Comparison of ENCODE assay signal across 8 cellular contexts in genomic region chr9:21591221-21592062, GRCh38.
DNase-seq lines count a peak whose midpoint lies in the region; ATAC-seq and TF ChIP-seq lines count a peak whose summit lies in the region.

No MANE protein-coding gene starts in this region.

- H3K36me3 ChIP-seq in HUES64 (ENCODE audit: insufficient read depth, low read length): no peaks in the 10 kb centered on the region
- no peaks in the 10 kb centered on the region for H3K36me3 ChIP-seq in sigmoid colon

- no peak for TF ChIP-seq POLR2A in sigmoid colon (IDR thresholded peaks at IDR 0.05)

- intact Hi-C loops in sigmoid colon (cut with DNase I): no loop called here

- H3K9ac ChIP-seq in HUES64 (ENCODE audit: low read depth, low read length): peak overlapping the region; percentile 58; the same call in 1 of the 2 replicates

- H3K27me3 ChIP-seq in HUES64 (ENCODE audit: insufficient read depth, low read length): no peaks in the 10 kb centered on the region
- H3K27me3 ChIP-seq in sigmoid colon: no peaks in the 10 kb centered on the region

- H3K4me3 ChIP-seq in HUES64 (ENCODE audit: low read length) (peak overlapping the region; percentile 21; the same call in 1 of the 2 replicates), fibroblast of the aortic adventitia (ENCODE audit: low read depth, low read length) (peak overlapping the region; percentile 57), sigmoid colon (no peak overlapping the region)

- WGBS in HUES64: 54% methylated on average over 5 of the region's 5 CpGs
- 47 to 50% methylated on average over 5 of the region's 5 CpGs for WGBS in sigmoid colon, 2 donors

- no peak for TF ChIP-seq CTCF in fibroblast of the aortic adventitia (IDR thresholded peaks at IDR 0.05; ENCODE audit: insufficient read depth, low read length)
- no peak for TF ChIP-seq CTCF in sigmoid colon (IDR thresholded peaks at IDR 0.05)

- H3K27ac ChIP-seq in HUES64 (ENCODE audit: low read depth, low read length): peak overlapping the region; percentile 79
- H3K27ac ChIP-seq in sigmoid colon: no peak overlapping the region

- peak; percentile 52 for ATAC-seq in GM18909 (IDR thresholded peaks at IDR 0.05; ENCODE audit: poor library complexity, unreplicated experiment)

- DNase-seq in activated CD8-positive, alpha-beta memory T cell treated with anti-CD3 and anti-CD28 coated beads, Interleukin-2, amount 50 U/mL, for 4 hours: peak; percentile 44
- peak; percentile 99 for DNase-seq in fibroblast of the aortic adventitia (ENCODE audit: low read depth)
- DNase-seq in sigmoid colon: peak; percentile 82
- DNase-seq in NCI-H526 (lab: John Stamatoyannopoulos, UW): no peak
- no peak for DNase-seq in GM19238 (ENCODE audit: insufficient read length, low spot score)
- DNase-seq in NCI-H2029 (lab: John Stamatoyannopoulos, UW): no peak

- H3K9me3 ChIP-seq in HUES64 (ENCODE audit: insufficient read depth, low read depth, low read length) (no peaks in the 10 kb centered on the region), sigmoid colon (no peaks in the 10 kb centered on the region)

- H3K4me1 ChIP-seq in HUES64 (ENCODE audit: insufficient read depth, low read length): peaks cover 34% of the 10 kb centered on the region
- H3K4me1 ChIP-seq in sigmoid colon: peaks cover 0 to 8% (median 3%) of the 10 kb centered on the region in 4 donors

- no peak for TF ChIP-seq EP300 in sigmoid colon (IDR thresholded peaks at IDR 0.05)

Comparison
In these comparisons a context has a peak if more than half of its experiments do, and no peak if none do; other contexts are left out.
1. H3K4me3 ChIP-seq: peak in HUES64 (single experiment) and fibroblast of the aortic adventitia (single experiment); none in sigmoid colon (0 of 4).
2. DNase-seq: peak in activated CD8-positive, alpha-beta memory T cell treated with anti-CD3 and anti-CD28 coated beads, Interleukin-2, amount 50 U/mL, for 4 hours (single experiment), fibroblast of the aortic adventitia (single experiment) and sigmoid colon (single experiment); none in NCI-H526 (0 of 2), GM19238 (single experiment) and NCI-H2029 (single experiment).